Comparison of ENCODE assay signal across 1 cellular context in genomic region chr9:89648247-89649000, GRCh38.
TF ChIP-seq lines count a peak whose summit lies in the region.

No MANE protein-coding gene starts in this region.

TF ChIP-seq in HepG2, 621 proteins besides CTCF, POLR2A, EP300 and RAD21 (continued from another document and continues in another):
- no peak for TF ChIP-seq ZNF639 (CRISPR knock-in tag; conservative IDR thresholded peaks at IDR 0.05)
- TF ChIP-seq SMARCC2 (IDR thresholded peaks at IDR 0.05) = no peak
- TF ChIP-seq ZBTB20 (CRISPR knock-in tag; IDR thresholded peaks at IDR 0.05; ENCODE audit: borderline replicate concordance, low read depth) = no peak; the same call in 1 of the 2 replicates
- TF ChIP-seq ZNF296 (CRISPR knock-in tag; conservative IDR thresholded peaks at IDR 0.05) = no peak
- no peak for TF ChIP-seq HOXA9 (CRISPR knock-in tag; IDR thresholded peaks at IDR 0.05; ENCODE audit: borderline replicate concordance)
- no peak for TF ChIP-seq HNRNPL (IDR thresholded peaks at IDR 0.05; ENCODE audit: low read depth, low read length)
- TF ChIP-seq LRRFIP1 (CRISPR knock-in tag; conservative IDR thresholded peaks at IDR 0.05) = no peak
- TF ChIP-seq ZFP41 (CRISPR knock-in tag; IDR thresholded peaks at IDR 0.05; ENCODE audit: borderline replicate concordance) = no peak
- TF ChIP-seq ZEB1 (IDR thresholded peaks at IDR 0.05; ENCODE audit: insufficient replicate concordance, low read depth) = no peak
- TF ChIP-seq ZSCAN5A (CRISPR knock-in tag; IDR thresholded peaks at IDR 0.05; ENCODE audit: borderline replicate concordance) = peak; percentile 77
- TF ChIP-seq ZNF280D (CRISPR knock-in tag; IDR thresholded peaks at IDR 0.05) = 0 out of 2 replicates have a peak, but pooled peaks have one; percentile 55
- TF ChIP-seq ARNT (IDR thresholded peaks at IDR 0.05) = no peak
- TF ChIP-seq ZNF367 (CRISPR knock-in tag; IDR thresholded peaks at IDR 0.05; ENCODE audit: borderline replicate concordance) = no peak
- TF ChIP-seq SMC3 (IDR thresholded peaks at IDR 0.05; ENCODE audit: low read length) = 0 out of 2 replicates have a peak, but pooled peaks have one; percentile 4
- TF ChIP-seq ETV6 (CRISPR knock-in tag; conservative IDR thresholded peaks at IDR 0.05) = no peak
- no peak for TF ChIP-seq CEBPB (IDR thresholded peaks at IDR 0.05; ENCODE audit: borderline replicate concordance, low read depth, low read length)
- peak; percentile 24; the same call in 1 of the 2 replicates for TF ChIP-seq ZNF292 (CRISPR knock-in tag; IDR thresholded peaks at IDR 0.05; ENCODE audit: borderline replicate concordance, low read depth)
- no peak for TF ChIP-seq ZNF510 (CRISPR knock-in tag; IDR thresholded peaks at IDR 0.05; ENCODE audit: low read depth)
- peak; percentile 53; the same call in 1 of the 2 replicates for TF ChIP-seq PATZ1 (CRISPR knock-in tag; IDR thresholded peaks at IDR 0.05)
- TF ChIP-seq BATF2 (CRISPR knock-in tag; IDR thresholded peaks at IDR 0.05) = peak; percentile 46; the same call in 1 of the 2 replicates
- no peak for TF ChIP-seq REL (CRISPR knock-in tag; conservative IDR thresholded peaks at IDR 0.05)
- no peak for TF ChIP-seq REXO4 (CRISPR knock-in tag; IDR thresholded peaks at IDR 0.05; ENCODE audit: borderline replicate concordance)
- no peak for TF ChIP-seq ZNF382 (CRISPR knock-in tag; IDR thresholded peaks at IDR 0.05; ENCODE audit: borderline replicate concordance)
- TF ChIP-seq NFRKB (IDR thresholded peaks at IDR 0.05) = no peak
- TF ChIP-seq MEF2D (CRISPR knock-in tag; IDR thresholded peaks at IDR 0.05) = peak; percentile 79; the same call in 1 of the 2 replicates
- no peak for TF ChIP-seq ZNF557 (CRISPR knock-in tag; IDR thresholded peaks at IDR 0.05)
- no peak for TF ChIP-seq ZNF839 (CRISPR knock-in tag; IDR thresholded peaks at IDR 0.05; ENCODE audit: borderline replicate concordance)
- no peak for TF ChIP-seq ZNF3 (CRISPR knock-in tag; IDR thresholded peaks at IDR 0.05)
- no peak for TF ChIP-seq ZNF747 (CRISPR knock-in tag; IDR thresholded peaks at IDR 0.05; ENCODE audit: borderline replicate concordance)
- TF ChIP-seq SP5 (CRISPR knock-in tag; IDR thresholded peaks at IDR 0.05; ENCODE audit: borderline replicate concordance, low read depth) = peak; percentile 83
- no peak for TF ChIP-seq TP53 (CRISPR knock-in tag; conservative IDR thresholded peaks at IDR 0.05)
- TF ChIP-seq CCDC6 (CRISPR knock-in tag; IDR thresholded peaks at IDR 0.05) = peak; percentile 87; the same call in 1 of the 2 replicates
- TF ChIP-seq ZNF225 (CRISPR knock-in tag; IDR thresholded peaks at IDR 0.05) = no peak
- TF ChIP-seq FOXP1 (IDR thresholded peaks at IDR 0.05) = no peak
- peak; percentile 88 for TF ChIP-seq FOXP1 (CRISPR knock-in tag; IDR thresholded peaks at IDR 0.05)
- TF ChIP-seq ZNF788 (CRISPR knock-in tag; IDR thresholded peaks at IDR 0.05; ENCODE audit: borderline replicate concordance) = peak; percentile 57; the same call in 1 of the 2 replicates
- TF ChIP-seq FOXK1 (CRISPR knock-in tag; IDR thresholded peaks at IDR 0.05; ENCODE audit: borderline replicate concordance, low read depth) = peak; percentile 89; the same call in 1 of the 2 replicates
- TF ChIP-seq FOXO4 (CRISPR knock-in tag; conservative IDR thresholded peaks at IDR 0.05) = 0 out of 2 replicates have a peak, but pooled peaks have one; percentile 46
- peak; percentile 48; the same call in 1 of the 2 replicates for TF ChIP-seq GATAD1 (CRISPR knock-in tag; IDR thresholded peaks at IDR 0.05)
- TF ChIP-seq NR1H2 (CRISPR knock-in tag; IDR thresholded peaks at IDR 0.05; ENCODE audit: borderline replicate concordance, low read depth) = no peak
- peak; percentile 77; the same call in 1 of the 2 replicates for TF ChIP-seq MYC (CRISPR knock-in tag; IDR thresholded peaks at IDR 0.05; ENCODE audit: borderline replicate concordance)
- no peak for TF ChIP-seq MYNN (CRISPR knock-in tag; IDR thresholded peaks at IDR 0.05; ENCODE audit: low read depth)
- TF ChIP-seq ZNF678 (CRISPR knock-in tag; IDR thresholded peaks at IDR 0.05) = no peak
- TF ChIP-seq TIGD3 (CRISPR knock-in tag; IDR thresholded peaks at IDR 0.05; ENCODE audit: borderline replicate concordance) = peak; percentile 50; the same call in 1 of the 2 replicates
- TF ChIP-seq ZNF878 (CRISPR knock-in tag; IDR thresholded peaks at IDR 0.05) = peak; percentile 86
- no peak for TF ChIP-seq ZNF333 (CRISPR knock-in tag; IDR thresholded peaks at IDR 0.05; ENCODE audit: borderline replicate concordance)
- peak; percentile 70; the same call in 1 of the 2 replicates for TF ChIP-seq ZGPAT (CRISPR knock-in tag; IDR thresholded peaks at IDR 0.05)
- TF ChIP-seq IKZF1 (IDR thresholded peaks at IDR 0.05) = no peak
- TF ChIP-seq HOXA5 (CRISPR knock-in tag; IDR thresholded peaks at IDR 0.05) = no peak
